In genomic region chr1:46526689-46527291, GRCh38 we compare ENCODE assay signal across 25 cellular contexts. TPM values are rescaled to one million over a fixed set of nuclear protein-coding genes. Genes with fewer than 3 reads are reported as not detected.
A peak's percentile ranks its signal among the peaks of the same experiment; 100 is the strongest.
DNase-seq lines count a peak whose midpoint lies in the region; ATAC-seq, FAIRE-seq and TF ChIP-seq lines count a peak whose summit lies in the region.
"Had no signal": no experiment of that assay in that cellular context is flagged by ENCODE, and none has a peak within 500 bp of the region (broad histone marks: within the 10 kb centered on the region; RNA-seq: fewer than 3 reads in every experiment).

No MANE protein-coding gene starts in this region.

- H2BK15ac ChIP-seq in mesendoderm (replicated peaks; ENCODE audit: low read depth): no peak overlapping the region

- no peak overlapping the region for H3K4me3 Mint-ChIP-seq in stimulated activated memory B cell treated with anti-CD40 and anti-IgM and Interleukin-4, amounts not matched to agents 10 μg/mL and 1 μg/mL and 100 μg/mL, for 72 hours
- H3K4me3 Mint-ChIP-seq: T-cell had no signal

- FAIRE-seq in GM12891 (lab: Jason Lieb, UNC): no peak
- FAIRE-seq: GM18507 had no signal

- ATAC-seq in stimulated activated memory B cell treated with anti-CD40 and anti-IgM and Interleukin-4, amounts not matched to agents 10 μg/mL and 1 μg/mL and 100 μg/mL, for 72 hours: no peak
- ATAC-seq: gastrocnemius medialis, T-cell had no signal

- no peak overlapping the region for H3K4ac ChIP-seq in mesendoderm (ENCODE audit: low read depth, low read length)

- H3K79me2 ChIP-seq in mesendoderm (ENCODE audit: control insufficient read depth, insufficient read depth, low read length): no peaks in the 10 kb centered on the region

- no peak overlapping the region for H4K8ac ChIP-seq in mesendoderm (ENCODE audit: low read depth, low read length)

- peaks cover 69% of the 10 kb centered on the region for H3K27me3 Mint-ChIP-seq in stimulated activated memory B cell treated with anti-CD40 and anti-IgM and Interleukin-4, amounts not matched to agents 10 μg/mL and 1 μg/mL and 100 μg/mL, for 72 hours

- intact Hi-C loops in colonic mucosa (cut with DNase I): loop anchor here (2.0 to 5.0 kb wide), 2 partner anchors 48 to 79 kb away; no protein-coding TSS in a partner anchor

- H3K9me3 Mint-ChIP-seq in stimulated activated memory B cell treated with anti-CD40 and anti-IgM and Interleukin-4, amounts not matched to agents 10 μg/mL and 1 μg/mL and 100 μg/mL, for 72 hours: no peaks in the 10 kb centered on the region
- H3K9me3 Mint-ChIP-seq: CD4-positive, CD25-positive, alpha-beta regulatory T cell; T-cell had no signal

- peak; percentile 64 for DNase-seq in ELF-1 (ENCODE audit: low read depth, low spot score)
- DNase-seq in HuH-7 (ENCODE audit: low spot score): peak; percentile 72
- DNase-seq in colonic mucosa: peak; percentile 83
- DNase-seq in mesendoderm: peak; percentile 77
- no peak for DNase-seq in RWPE1 (ENCODE audit: low spot score)
- no peak for DNase-seq in GM12891 (ENCODE audit: insufficient read length, low spot score)
- no peak for DNase-seq in NCI-H1048 (lab: John Stamatoyannopoulos, UW)
- DNase-seq: activated CD4-positive, alpha-beta T cell treated with anti-CD3 and anti-CD28 coated beads, Interleukin-2, amount 50 U/mL, for 4 hours; activated naive CD4-positive, alpha-beta T cell; amniotic stem cell; CD4-positive, CD25-positive, alpha-beta regulatory T cell; DND-41; gastrocnemius medialis; MM.1S; NCI-H187 treated with DMSO at 0.1 percent for 48 hours; NCI-H510A; SHP77; T-cell; thyroid gland had no signal

- H3K4me2 ChIP-seq in mesendoderm (ENCODE audit: low read length): peak overlapping the region; percentile 17

- POLR2A ChIA-PET in RWPE1 (lab: Yijun Ruan, JAX; ENCODE audit: low non-redundant PET): no interaction called here

- H3K27ac Mint-ChIP-seq in stimulated activated memory B cell treated with anti-CD40 and anti-IgM and Interleukin-4, amounts not matched to agents 10 μg/mL and 1 μg/mL and 100 μg/mL, for 72 hours: no peak overlapping the region
- H3K27ac Mint-ChIP-seq: CD4-positive, CD25-positive, alpha-beta regulatory T cell; T-cell had no signal

- no peak for TF ChIP-seq POLR2A in GM12891 (IDR thresholded peaks at IDR 0.05; ENCODE audit: low read depth, low read length)

- WGBS in mesendoderm (ENCODE audit: extremely low coverage, insufficient coverage, low lambda C conversion rate): no CpG with 5 or more reads among the region's 14 CpGs

- no peaks in the 10 kb centered on the region for H3K9me3 ChIP-seq in colonic mucosa
- H3K9me3 ChIP-seq: gastrocnemius medialis, left lung, thyroid gland had no signal

- peak overlapping the region; percentile 64 for H3K56ac ChIP-seq in mesendoderm (ENCODE audit: low read length)

- H3K4me3 ChIP-seq in colonic mucosa (no peak overlapping the region), mesendoderm (ENCODE audit: low read length) (no peak overlapping the region)
- H3K4me3 ChIP-seq: gastrocnemius medialis, left lung, thyroid gland had no signal

- no peak overlapping the region for H2AK5ac ChIP-seq in mesendoderm (ENCODE audit: low read length)

- no peak overlapping the region for H2BK120ac ChIP-seq in mesendoderm (ENCODE audit: low read depth, low read length)

- H3K18ac ChIP-seq in mesendoderm (ENCODE audit: low read length): no peak overlapping the region

- H3K79me1 ChIP-seq in mesendoderm (ENCODE audit: low read length): no peaks in the 10 kb centered on the region

- H3K23ac ChIP-seq in mesendoderm (ENCODE audit: low read length): no peak overlapping the region

- H3K36me3 Mint-ChIP-seq in stimulated activated memory B cell treated with anti-CD40 and anti-IgM and Interleukin-4, amounts not matched to agents 10 μg/mL and 1 μg/mL and 100 μg/mL, for 72 hours: no peaks in the 10 kb centered on the region
- H3K36me3 Mint-ChIP-seq: CD4-positive, CD25-positive, alpha-beta regulatory T cell; T-cell had no signal

- H3K27me3 ChIP-seq in colonic mucosa: no peaks in the 10 kb centered on the region
- peaks cover under 1% of the 10 kb centered on the region for H3K27me3 ChIP-seq in mesendoderm (ENCODE audit: insufficient read depth, low read length, poor library complexity)
- H3K27me3 ChIP-seq: gastrocnemius medialis, thyroid gland had no signal

- H3K36me3 ChIP-seq in colonic mucosa (no peaks in the 10 kb centered on the region), mesendoderm (ENCODE audit: control insufficient read depth, insufficient read depth, low read length) (no peaks in the 10 kb centered on the region)
- H3K36me3 ChIP-seq: gastrocnemius medialis, left lung, thyroid gland had no signal

- H4K5ac ChIP-seq in mesendoderm (ENCODE audit: low read length): no peak overlapping the region

- no peak overlapping the region for H2BK5ac ChIP-seq in mesendoderm (ENCODE audit: low read length)

- H3K4me1 Mint-ChIP-seq in stimulated activated memory B cell treated with anti-CD40 and anti-IgM and Interleukin-4, amounts not matched to agents 10 μg/mL and 1 μg/mL and 100 μg/mL, for 72 hours: no peaks in the 10 kb centered on the region

- H3K27ac ChIP-seq in colonic mucosa: peak overlapping the region; percentile 49
- H3K27ac ChIP-seq in mesendoderm (ENCODE audit: low read depth, low read length): no peak overlapping the region
- no peak overlapping the region for H3K27ac ChIP-seq in RWPE1
- H3K27ac ChIP-seq: gastrocnemius medialis, left lung, thyroid gland had no signal

- TF ChIP-seq CTCF in colonic mucosa (IDR thresholded peaks at IDR 0.05) (no peak), RWPE1 (conservative IDR thresholded peaks at IDR 0.05; ENCODE audit: low read depth) (no peak)

- H3K4me1 ChIP-seq in colonic mucosa: no peaks in the 10 kb centered on the region
- H3K4me1 ChIP-seq in mesendoderm (ENCODE audit: control insufficient read depth, low read depth, low read length): peaks cover 16% of the 10 kb centered on the region
- H3K4me1 ChIP-seq: gastrocnemius medialis had no signal

- no peak overlapping the region for H3K9ac ChIP-seq in colonic mucosa (ENCODE audit: low read depth in 2 of 2, low read length in 2 of 2)
- H3K9ac ChIP-seq in mesendoderm (ENCODE audit: low read length): no peak overlapping the region

- CTCF ChIA-PET in RWPE1 (lab: Yijun Ruan, JAX): interaction anchor here (0.8 to 3.0 kb wide), 14 partner anchors 11 to 85 kb away, joined by 3 to 23 read pairs (median 4); no protein-coding TSS in a partner anchor

TF ChIP-seq in GM12891, 5 proteins besides CTCF, POLR2A, EP300 and RAD21:
- TF ChIP-seq TAF1 (IDR thresholded peaks at IDR 0.05; ENCODE audit: low read depth, low read length) (no peak), POLR2AphosphoS5 (IDR thresholded peaks at IDR 0.05; ENCODE audit: low read depth, low read length) (no peak), PAX5 (IDR thresholded peaks at IDR 0.05; ENCODE audit: insufficient read depth, low read length, severe bottlenecking) (no peak), SPI1 (IDR thresholded peaks at IDR 0.05; ENCODE audit: low read depth, low read length) (no peak), POU2F2 (IDR thresholded peaks at IDR 0.05; ENCODE audit: low read depth, low read length) (no peak)

RNA-seq across cellular contexts. Expression of gene KNCN, which starts 24.7 kb away (rescaled TPM):
- not detected for total RNA-seq in colonic mucosa
- not detected for polyA plus RNA-seq in mesendoderm (2013, experiment 1 of 2)
- polyA plus RNA-seq in mesendoderm (2013, experiment 2 of 2): not detected
- not detected for polyA plus RNA-seq in GM12891 (2012; ENCODE audit: low read depth, missing spikeins)
- total RNA-seq: cardiac septum; CD4-positive, CD25-positive, alpha-beta regulatory T cell; gastrocnemius medialis; left lung; thyroid gland had no signal
- polyA plus RNA-seq: AG04450; CD4-positive, CD25-positive, alpha-beta regulatory T cell; esophagus had no signal

RNA-seq across cellular contexts. Expression of gene DMBX1, which starts 37.2 kb away (rescaled TPM):
- total RNA-seq in colonic mucosa: not detected
- 0.03 TPM for polyA plus RNA-seq in mesendoderm (2013, experiment 1 of 2)
- polyA plus RNA-seq in mesendoderm (2013, experiment 2 of 2): 0.03 TPM
- polyA plus RNA-seq in GM12891 (2012; ENCODE audit: low read depth, missing spikeins): not detected
- total RNA-seq: cardiac septum; CD4-positive, CD25-positive, alpha-beta regulatory T cell; gastrocnemius medialis; left lung; T-cell; thyroid gland had no signal
- polyA plus RNA-seq: AG04450; CD4-positive, CD25-positive, alpha-beta regulatory T cell had no signal

Comparison
In these comparisons a context has a peak if more than half of its experiments do, and no peak if none do; other contexts are left out.
1. DNase-seq: peak in ELF-1 (single experiment), HuH-7 (single experiment), colonic mucosa (single experiment) and mesendoderm (single experiment); none in RWPE1 (single experiment), GM12891 (single experiment) and NCI-H1048 (single experiment).